Comparison of ENCODE assay signal across 10 cellular contexts in the genomic region with DNA sequence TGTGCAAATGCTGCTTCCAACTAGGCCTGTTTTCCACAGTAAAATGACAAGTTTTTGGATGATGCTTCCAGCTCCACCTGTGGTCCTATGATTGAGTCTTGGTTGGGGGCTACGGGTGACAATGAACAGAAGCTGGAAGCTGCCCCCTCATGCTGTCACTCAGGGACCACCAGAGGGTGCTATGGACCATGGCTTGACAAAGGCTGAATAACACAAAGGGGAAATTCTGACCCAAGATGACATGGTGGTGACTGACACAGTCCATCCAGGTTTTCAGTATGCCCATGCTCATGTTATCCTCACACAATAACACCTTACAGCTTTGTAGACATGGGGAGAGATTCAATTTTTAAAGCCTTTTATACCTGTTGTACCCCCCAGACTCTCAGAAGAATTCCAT. TPM values are rescaled to one million over a fixed set of nuclear protein-coding genes. Genes with fewer than 3 reads are reported as not detected.
DNase-seq lines count a peak whose midpoint lies in the region; ATAC-seq and TF ChIP-seq lines count a peak whose summit lies in the region.
"Had no signal": no experiment of that assay in that cellular context is flagged by ENCODE, and none has a peak within 500 bp of the region (broad histone marks: within the 10 kb centered on the region; RNA-seq: fewer than 3 reads in every experiment).

No MANE protein-coding gene starts in this region.

- intact Hi-C loops in left ventricle myocardium superior (cut with micrococcal nuclease), result no loop called here

- H3K9me3 Mint-ChIP-seq in endodermal cell, result peaks cover 2% of the 10 kb centered on the region
- H3K9me3 Mint-ChIP-seq in stimulated activated effector memory CD8-positive, alpha-beta T cell treated with anti-CD3 and anti-CD28 coated beads, Interleukin-12 subunit alpha, Interleukin-12 subunit beta, amount 100 ng/mL, for 72 hours, result no peaks in the 10 kb centered on the region

- H3K27me3 ChIP-seq in cardiac muscle cell (no peaks in the 10 kb centered on the region), endodermal cell (ENCODE audit: control insufficient read depth, insufficient read depth, low read length, poor library complexity, severe bottlenecking) (no peaks in the 10 kb centered on the region)
- H3K27me3 ChIP-seq: body of pancreas had no signal

- no peak overlapping the region for H3K9ac ChIP-seq in endodermal cell (ENCODE audit: extremely low read depth, low read length, poor library complexity, severe bottlenecking)

- H3K4me1 Mint-ChIP-seq in endodermal cell, result peaks cover 5% of the 10 kb centered on the region
- peaks cover 20% of the 10 kb centered on the region for H3K4me1 Mint-ChIP-seq in stimulated activated effector memory CD8-positive, alpha-beta T cell treated with anti-CD3 and anti-CD28 coated beads, Interleukin-12 subunit alpha, Interleukin-12 subunit beta, amount 100 ng/mL, for 72 hours

- H3K36me3 Mint-ChIP-seq in endodermal cell (ENCODE audit: low read depth), result peaks cover 14% of the 10 kb centered on the region
- H3K36me3 Mint-ChIP-seq in stimulated activated effector memory CD8-positive, alpha-beta T cell treated with anti-CD3 and anti-CD28 coated beads, Interleukin-12 subunit alpha, Interleukin-12 subunit beta, amount 100 ng/mL, for 72 hours, result peaks cover 26% of the 10 kb centered on the region

- H3K36me3 ChIP-seq in cardiac muscle cell, result no peaks in the 10 kb centered on the region
- H3K36me3 ChIP-seq in endodermal cell (ENCODE audit: control insufficient read depth, insufficient read depth, low read length), result peaks cover 21% of the 10 kb centered on the region

- no peak for TF ChIP-seq POLR2A in NB4 (IDR thresholded peaks at IDR 0.05; ENCODE audit: extremely low read depth, insufficient read length)

- H3K4me1 ChIP-seq in cardiac muscle cell (ENCODE audit: low read depth), result peaks cover 11% of the 10 kb centered on the region
- H3K4me1 ChIP-seq in endodermal cell (ENCODE audit: control insufficient read depth, insufficient read depth, low read length), result no peaks in the 10 kb centered on the region
- H3K4me1 ChIP-seq: body of pancreas had no signal

- H3K4me3 ChIP-seq in cardiac muscle cell (no peak overlapping the region), NB4 (ENCODE audit: low read depth, low read length) (no peak overlapping the region), endodermal cell (ENCODE audit: low read length) (no peak overlapping the region)
- H3K4me3 ChIP-seq: body of pancreas, skin epidermis had no signal

- no peaks in the 10 kb centered on the region for H3K9me3 ChIP-seq in cardiac muscle cell (ENCODE audit: low read depth)
- H3K9me3 ChIP-seq in endodermal cell (ENCODE audit: control insufficient read depth, low read length), result peaks cover 12% of the 10 kb centered on the region
- H3K9me3 ChIP-seq: body of pancreas had no signal

- peak; percentile 44 for TF ChIP-seq CTCF in cardiac muscle cell (IDR thresholded peaks at IDR 0.05; ENCODE audit: low read depth, low read length)
- peak; percentile 66 for TF ChIP-seq CTCF in NB4 (IDR thresholded peaks at IDR 0.05; ENCODE audit: low read depth, low read length)
- TF ChIP-seq CTCF in endodermal cell (conservative IDR thresholded peaks at IDR 0.05), result peak; percentile 86

- no peak overlapping the region for H3K27ac Mint-ChIP-seq in endodermal cell
- H3K27ac Mint-ChIP-seq in stimulated activated effector memory CD8-positive, alpha-beta T cell treated with anti-CD3 and anti-CD28 coated beads, Interleukin-12 subunit alpha, Interleukin-12 subunit beta, amount 100 ng/mL, for 72 hours, result peak overlapping the region; percentile 17

- H3K27ac ChIP-seq in cardiac muscle cell (no peak overlapping the region), endodermal cell (ENCODE audit: low read depth, low read length) (no peak overlapping the region)
- H3K27ac ChIP-seq: body of pancreas, skin epidermis had no signal

- H3K4me3 Mint-ChIP-seq in endodermal cell, result no peak overlapping the region
- no peak overlapping the region for H3K4me3 Mint-ChIP-seq in stimulated activated effector memory CD8-positive, alpha-beta T cell treated with anti-CD3 and anti-CD28 coated beads, Interleukin-12 subunit alpha, Interleukin-12 subunit beta, amount 100 ng/mL, for 72 hours

- H3K27me3 Mint-ChIP-seq in endodermal cell (ENCODE audit: insufficient read depth), result no peaks in the 10 kb centered on the region

- DNase-seq in cardiac muscle cell (ENCODE audit: low read depth in 1 of 2, low spot score in 1 of 2), result peak in 1 of 2 donors; percentile 26
- no peak for DNase-seq in left ventricle myocardium superior
- DNase-seq in NB4 (ENCODE audit: low read depth), result peak; percentile 50
- DNase-seq in endodermal cell, result peak; percentile 81
- no peak for DNase-seq in stimulated activated effector memory CD8-positive, alpha-beta T cell treated with anti-CD3 and anti-CD28 coated beads, Interleukin-12 subunit alpha, Interleukin-12 subunit beta, amount 100 ng/mL, for 72 hours (ENCODE audit: low spot score in 2 of 2)
- DNase-seq in stimulated activated naive CD4-positive, alpha-beta T cell treated with Interleukin-2 at 50 U/mL for 16 hours (lab: John Stamatoyannopoulos, UW), result no peak
- DNase-seq in DMS153 (lab: John Stamatoyannopoulos, UW), result no peak
- no peak for DNase-seq in effector CD8-positive, alpha-beta T cell (lab: John Stamatoyannopoulos, UW)

- 40 to 89% methylated on average over 1 of the region's 1 CpG for WGBS in endodermal cell (ENCODE audit: insufficient coverage in 1 of 2, insufficient read length in 1 of 2), 2 experiments

- ATAC-seq in left ventricle myocardium superior, result no peak
- ATAC-seq in stimulated activated effector memory CD8-positive, alpha-beta T cell treated with anti-CD3 and anti-CD28 coated beads, Interleukin-12 subunit alpha, Interleukin-12 subunit beta, amount 100 ng/mL, for 72 hours, result peak; percentile 62
- ATAC-seq: body of pancreas had no signal

RNA-seq across cellular contexts. Expression of a gene that starts 23.9 kb away (rescaled TPM):
- total RNA-seq in cardiac muscle cell, result 15.5 and 20.8 TPM in 2 replicates
- polyA plus RNA-seq in cardiac muscle cell, result 37.2 and 37.5 TPM in 2 replicates
- 39.2 TPM for total RNA-seq in left ventricle myocardium superior
- 10 to 100 TPM; 27.7 to 40.3 TPM for total RNA-seq in endodermal cell
- polyA plus RNA-seq in endodermal cell (2013, experiment 1 of 2), result 43.4 TPM
- 44.9 TPM for polyA plus RNA-seq in endodermal cell (2013, experiment 2 of 2)

RNA-seq across cellular contexts. Expression of a gene that starts 56.2 kb away (rescaled TPM):
- total RNA-seq in cardiac muscle cell (68.9 and 81.2 TPM in 2 replicates), left ventricle myocardium superior (37.8 TPM), endodermal cell (not detected)
- 66.0 and 67.7 TPM in 2 replicates for polyA plus RNA-seq in cardiac muscle cell
- 4.8 TPM for polyA plus RNA-seq in endodermal cell (2013, experiment 1 of 2)
- 3.4 TPM for polyA plus RNA-seq in endodermal cell (2013, experiment 2 of 2)
- total RNA-seq: body of pancreas had no signal

Comparison
In these comparisons a context has a peak if more than half of its experiments do, and no peak if none do; other contexts are left out.
1. DNase-seq: peak in NB4 (single experiment) and endodermal cell (single experiment); none in left ventricle myocardium superior (single experiment), stimulated activated effector memory CD8-positive, alpha-beta T cell treated with anti-CD3 and anti-CD28 coated beads, Interleukin-12 subunit alpha, Interleukin-12 subunit beta, amount 100 ng/mL, for 72 hours (0 of 2), stimulated activated naive CD4-positive, alpha-beta T cell treated with Interleukin-2 at 50 U/mL for 16 hours (single experiment), DMS153 (single experiment) and effector CD8-positive, alpha-beta T cell (single experiment).
2. RNA of a gene that starts 56.2 kb away (total RNA-seq): 68.9 to 81.2 TPM in cardiac muscle cell and 37.8 TPM in left ventricle myocardium superior (single experiment); not detected in endodermal cell; every median in the first group is over 10 times any median in the second.
3. Peak in every context shown above with its lines, with median percentiles within 50 percentile points of each other: CTCF ChIP-seq.